Comparison of ENCODE assay signal across 8 cellular contexts in the genomic region with DNA sequence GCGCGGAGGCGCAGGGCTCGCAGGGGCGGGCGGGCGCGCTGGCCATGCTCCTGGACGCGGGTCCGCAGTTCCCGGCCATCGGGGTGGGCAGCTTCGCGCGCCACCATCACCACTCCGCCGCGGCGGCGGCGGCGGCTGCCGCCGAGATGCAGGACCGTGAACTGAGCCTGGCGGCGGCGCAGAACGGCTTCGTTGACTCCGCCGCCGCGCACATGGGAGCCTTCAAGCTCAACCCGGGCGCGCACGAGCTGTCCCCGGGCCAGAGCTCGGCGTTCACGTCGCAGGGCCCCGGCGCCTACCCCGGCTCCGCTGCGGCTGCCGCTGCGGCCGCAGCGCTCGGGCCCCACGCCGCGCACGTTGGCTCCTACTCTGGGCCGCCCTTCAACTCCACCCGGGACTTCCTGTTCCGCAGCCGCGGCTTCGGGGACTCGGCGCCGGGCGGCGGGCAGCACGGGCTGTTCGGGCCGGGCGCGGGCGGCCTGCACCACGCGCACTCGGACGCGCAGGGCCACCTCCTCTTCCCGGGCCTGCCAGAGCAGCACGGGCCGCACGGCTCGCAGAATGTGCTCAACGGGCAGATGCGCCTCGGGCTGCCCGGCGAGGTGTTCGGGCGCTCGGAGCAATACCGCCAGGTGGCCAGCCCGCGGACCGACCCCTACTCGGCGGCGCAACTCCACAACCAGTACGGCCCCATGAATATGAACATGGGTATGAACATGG. TPM values are rescaled to one million over a fixed set of nuclear protein-coding genes. Genes with fewer than 3 reads are reported as not detected.
DNase-seq lines count a peak whose midpoint lies in the region; ATAC-seq and TF ChIP-seq lines count a peak whose summit lies in the region.

No MANE protein-coding gene starts in this region.

- H3K4me3 ChIP-seq in Caco-2 (ENCODE audit: low read depth, low read length) (peak overlapping the region; percentile 59), colonic mucosa (peak overlapping the region; percentile 52)

- H3K4me1 Mint-ChIP-seq in Caco-2 (ENCODE audit: low read depth, unreplicated experiment): peaks cover 9% of the 10 kb centered on the region
- H3K4me1 Mint-ChIP-seq in nephron: peaks cover 18% of the 10 kb centered on the region

- H3K27ac ChIP-seq in colonic mucosa: no peak overlapping the region

- H3K9me3 ChIP-seq in Caco-2: no peaks in the 10 kb centered on the region
- no peaks in the 10 kb centered on the region for H3K9me3 ChIP-seq in colonic mucosa

- intact Hi-C loops in Caco-2 (cut with micrococcal nuclease; ENCODE audit: unreplicated experiment) (loop anchor here (5.0 kb wide), 3 partner anchors 105 to 535 kb away; a partner anchor contains a TSS), colonic mucosa (cut with DNase I) (no loop called here)

- H3K4me1 ChIP-seq in Caco-2 (peaks cover 24% of the 10 kb centered on the region), colonic mucosa (peaks cover 10% of the 10 kb centered on the region)

- POLR2A ChIA-PET in Caco-2 (lab: Charles Lee): interaction anchor here (1.0 kb wide), 1 partner anchor 108 kb away, joined by 4 read pairs; no protein-coding TSS in a partner anchor

- H3K36me3 Mint-ChIP-seq in Caco-2 (ENCODE audit: insufficient read depth, unreplicated experiment): peaks cover 5% of the 10 kb centered on the region
- H3K36me3 Mint-ChIP-seq in nephron (ENCODE audit: low read depth): peaks cover 5% of the 10 kb centered on the region

- H3K36me3 ChIP-seq in Caco-2 (ENCODE audit: control insufficient read depth, insufficient read depth, low read length) (no peaks in the 10 kb centered on the region), colonic mucosa (no peaks in the 10 kb centered on the region)

- ATAC-seq in HG03442 (IDR thresholded peaks at IDR 0.05; ENCODE audit: unreplicated experiment) (no peak), GM21825 (IDR thresholded peaks at IDR 0.05; ENCODE audit: unreplicated experiment) (no peak)

- BruUV-seq in Caco-2 (replicated peaks; lab: Mats Ljungman, UMichigan): no TSS peak

- DNase-seq in Caco-2: peak in 1 of 2 experiments; percentile 50
- DNase-seq in NCI-H1092 treated with DMSO at 0.1 percent for 48 hours (lab: John Stamatoyannopoulos, UW): peak; percentile 68
- no peak for DNase-seq in colonic mucosa
- no peak for DNase-seq in stimulated activated CD4-positive, alpha-beta T cell treated with anti-CD3 and anti-CD28 coated beads, Interleukin-4, amount 100 ng/mL, for 24 hours
- DNase-seq in inferior parietal cortex (ENCODE audit: extremely low spot score): no peak

- H3K27ac Mint-ChIP-seq in Caco-2 (ENCODE audit: unreplicated experiment) (no peak overlapping the region), nephron (peak overlapping the region in 2 of 3 experiments; percentile 43 to 80)

- CTCF ChIA-PET in Caco-2 (lab: Charles Lee): interaction anchor here (0.6 to 2.2 kb wide), 5 partner anchors 12 to 253 kb away, joined by 3 to 6 read pairs (median 4); no protein-coding TSS in a partner anchor

- no peak overlapping the region for H3K9ac ChIP-seq in colonic mucosa (ENCODE audit: low read depth in 2 of 2, low read length in 2 of 2)

- peaks cover 19% of the 10 kb centered on the region for H3K27me3 ChIP-seq in Caco-2 (replicated peaks; ENCODE audit: control insufficient read depth, insufficient read depth, low read length)
- peaks cover 94% of the 10 kb centered on the region for H3K27me3 ChIP-seq in colonic mucosa

- H3K27me3 Mint-ChIP-seq in Caco-2 (ENCODE audit: insufficient read depth, unreplicated experiment) (peaks cover 44% of the 10 kb centered on the region), nephron (ENCODE audit: low read depth) (peaks cover 79% of the 10 kb centered on the region)

- no peak for TF ChIP-seq CTCF in Caco-2 (IDR thresholded peaks at IDR 0.05; ENCODE audit: insufficient read depth in 1 of 2, low read depth in 1 of 2, low read length in 1 of 2, severe bottlenecking in 1 of 2, unreplicated experiment in 1 of 2)
- no peak for TF ChIP-seq CTCF in colonic mucosa (IDR thresholded peaks at IDR 0.05)
- no peak for TF ChIP-seq CTCF in nephron (IDR thresholded peaks at IDR 0.05; ENCODE audit: unreplicated experiment in 3 of 3)

- H3K4me3 Mint-ChIP-seq in Caco-2 (ENCODE audit: unreplicated experiment) (peak overlapping the region; percentile 61), nephron (peak overlapping the region; percentile 73 to 82 (median 80))

- H3K9me3 Mint-ChIP-seq in Caco-2 (ENCODE audit: unreplicated experiment) (no peaks in the 10 kb centered on the region), nephron (peaks cover 3% of the 10 kb centered on the region)

RNA-seq across cellular contexts. Expression of a gene that starts 0.6 kb away (rescaled TPM):
- total RNA-seq in Caco-2 (2022): 1.3 and 1.9 TPM in 2 replicates
- total RNA-seq in colonic mucosa: under 1 TPM; 0.11 to 0.82 TPM

RNA-seq across cellular contexts. Expression of a gene that starts 10.6 kb away (rescaled TPM):
- total RNA-seq in Caco-2 (2022) (0.49 and 0.66 TPM in 2 replicates), colonic mucosa (under 1 TPM in 1 of 2 donors, not detected in 1; 0.10 TPM)
